In genomic region chr10:7519351-7519750, GRCh38 we compare ENCODE assay signal across 1 cellular context.
TF ChIP-seq lines count a peak whose summit lies in the region.

No MANE protein-coding gene starts in this region.

TF ChIP-seq in HepG2, 621 proteins besides CTCF, POLR2A, EP300 and RAD21:
- TF ChIP-seq HINFP (CRISPR knock-in tag; IDR thresholded peaks at IDR 0.05; ENCODE audit: low read depth), result no peak
- no peak for TF ChIP-seq ZNF740 (CRISPR knock-in tag; IDR thresholded peaks at IDR 0.05)
- no peak for TF ChIP-seq NCOA5 (CRISPR knock-in tag; IDR thresholded peaks at IDR 0.05)
- no peak for TF ChIP-seq ZNF335 (CRISPR knock-in tag; IDR thresholded peaks at IDR 0.05)
- TF ChIP-seq NFE2L1 (CRISPR knock-in tag; IDR thresholded peaks at IDR 0.05; ENCODE audit: borderline replicate concordance), result no peak
- no peak for TF ChIP-seq THAP11 (CRISPR knock-in tag; IDR thresholded peaks at IDR 0.05)
- no peak for TF ChIP-seq KDM5B (CRISPR knock-in tag; IDR thresholded peaks at IDR 0.05; ENCODE audit: borderline replicate concordance)
- TF ChIP-seq ZNF510 (CRISPR knock-in tag; IDR thresholded peaks at IDR 0.05; ENCODE audit: low read depth), result no peak
- no peak for TF ChIP-seq ZNF280D (CRISPR knock-in tag; IDR thresholded peaks at IDR 0.05)
- TF ChIP-seq ZFP90 (CRISPR knock-in tag; IDR thresholded peaks at IDR 0.05; ENCODE audit: borderline replicate concordance), result no peak
- TF ChIP-seq HNRNPUL1 (IDR thresholded peaks at IDR 0.05; ENCODE audit: low read depth, low read length), result no peak
- no peak for TF ChIP-seq ZNF512 (CRISPR knock-in tag; IDR thresholded peaks at IDR 0.05)
- TF ChIP-seq ZNF460 (CRISPR knock-in tag; IDR thresholded peaks at IDR 0.05; ENCODE audit: borderline replicate concordance), result no peak
